8 cellular contexts compared by ENCODE assay signal in genomic region chr19:50376166-50377050, GRCh38. TPM values are rescaled to one million over a fixed set of nuclear protein-coding genes. Genes with fewer than 3 reads are reported as not detected.
DNase-seq lines count a peak whose midpoint lies in the region; ATAC-seq, FAIRE-seq and TF ChIP-seq lines count a peak whose summit lies in the region.

NR1H2 (plus strand) TSS chr19:50376457; CDS start chr19:50377606, 1,149 bp downstream.

- H3K4me1 ChIP-seq in astrocyte (ENCODE audit: insufficient read depth, low read length) (no peaks in the 10 kb centered on the region), rectal smooth muscle tissue (ENCODE audit: control insufficient read depth, insufficient read depth, low read length) (no peaks in the 10 kb centered on the region), aorta (ENCODE audit: control insufficient read depth in 1 of 2, insufficient read depth in 2 of 2, low read length in 2 of 2) (no peaks in the 10 kb centered on the region)

- 1% methylated on average over 55 to 67 of the region's 67 CpGs for WGBS in aorta, 2 donors

- DNase-seq in NCI-H2029 (lab: John Stamatoyannopoulos, UW) (peak; percentile 97), T-helper 22 cell (ENCODE audit: low read depth) (peak; percentile 88), astrocyte (ENCODE audit: low read depth) (peak; percentile 97), hepatic stellate cell (ENCODE audit: low spot score) (peak; percentile 88), aorta (peak; percentile 96 to 98)

- peak; percentile 83 for ATAC-seq in GM18498 (IDR thresholded peaks at IDR 0.05; ENCODE audit: unreplicated experiment)
- peak; percentile 78 for ATAC-seq in HG02943 (IDR thresholded peaks at IDR 0.05; ENCODE audit: low read depth, unreplicated experiment)
- peak; percentile 96 for ATAC-seq in aorta (ENCODE audit: low FRiP score)

- no peaks in the 10 kb centered on the region for H3K79me2 ChIP-seq in astrocyte (ENCODE audit: insufficient read depth, low read length)

- H3K27me3 Mint-ChIP-seq in astrocyte (ENCODE audit: low read depth, unreplicated experiment), result peaks cover 2% of the 10 kb centered on the region

- no peaks in the 10 kb centered on the region for H3K27me3 ChIP-seq in astrocyte (ENCODE audit: insufficient read depth, low read length)
- H3K27me3 ChIP-seq in rectal smooth muscle tissue (ENCODE audit: control insufficient read depth, insufficient read depth, low read length), result no peaks in the 10 kb centered on the region
- H3K27me3 ChIP-seq in aorta (ENCODE audit: control insufficient read depth in 1 of 2, insufficient read depth in 2 of 2, low read length in 1 of 2), result no peaks in the 10 kb centered on the region

- peaks cover 6% of the 10 kb centered on the region for H3K36me3 ChIP-seq in astrocyte (ENCODE audit: insufficient read depth, low read length)
- peaks cover 31% of the 10 kb centered on the region for H3K36me3 ChIP-seq in rectal smooth muscle tissue (ENCODE audit: control insufficient read depth, insufficient read depth, low read length)
- peaks cover 0 to 14% of the 10 kb centered on the region in 2 donors for H3K36me3 ChIP-seq in aorta (ENCODE audit: control insufficient read depth in 1 of 2, insufficient read depth in 2 of 2, low read length in 1 of 2)

- H3K4me3 ChIP-seq in astrocyte (ENCODE audit: insufficient read depth, low read depth, low read length), result peak within 1 kb of the TSS; percentile 79
- peak within 1 kb of the TSS; percentile 96 for H3K4me3 ChIP-seq in rectal smooth muscle tissue (ENCODE audit: low read length)
- peak within 1 kb of the TSS; percentile 89 to 91 for H3K4me3 ChIP-seq in aorta (ENCODE audit: low read length in 2 of 2)

- peak within 1 kb of the TSS; percentile 97 for H3K4me3 Mint-ChIP-seq in astrocyte (ENCODE audit: unreplicated experiment)

- FAIRE-seq in astrocyte (lab: Jason Lieb, UNC), result no peak

- H4K20me1 ChIP-seq in astrocyte (ENCODE audit: insufficient read depth, low read length), result peaks cover 13% of the 10 kb centered on the region

- no peaks in the 10 kb centered on the region for H3K9me3 Mint-ChIP-seq in astrocyte (ENCODE audit: unreplicated experiment)

- H3K4me1 Mint-ChIP-seq in astrocyte (ENCODE audit: low read depth, unreplicated experiment), result no peaks in the 10 kb centered on the region

- H3K9ac ChIP-seq in astrocyte (ENCODE audit: low read length), result peak within 1 kb of the TSS; percentile 91
- H3K9ac ChIP-seq in rectal smooth muscle tissue (ENCODE audit: low read length), result peak within 1 kb of the TSS; percentile 99

- H3K9me3 ChIP-seq in astrocyte (ENCODE audit: insufficient read depth, low read depth, low read length) (no peaks in the 10 kb centered on the region), aorta (ENCODE audit: control insufficient read depth, low read length) (no peaks in the 10 kb centered on the region)

- H3K27ac ChIP-seq in astrocyte (ENCODE audit: low read depth, low read length) (peak within 1 kb of the TSS; percentile 92), rectal smooth muscle tissue (ENCODE audit: low read depth, low read length) (peak within 1 kb of the TSS; percentile 99), aorta (ENCODE audit: low read depth in 1 of 2, low read length in 2 of 2) (peak within 1 kb of the TSS; percentile 92 to 93)

- H2AFZ ChIP-seq in astrocyte (ENCODE audit: low read depth, low read length), result peak within 1 kb of the TSS; percentile 81

- H3K36me3 Mint-ChIP-seq in astrocyte (ENCODE audit: low read depth, unreplicated experiment), result peaks cover 7% of the 10 kb centered on the region

- TF ChIP-seq CTCF in astrocyte (IDR thresholded peaks at IDR 0.05; ENCODE audit: insufficient read depth, low read depth, low read length), result no peak

- intact Hi-C loops in aorta (cut with DNase I), result no loop called here

- H3K4me2 ChIP-seq in astrocyte (ENCODE audit: low read length), result peak within 1 kb of the TSS; percentile 85

- H3K27ac Mint-ChIP-seq in astrocyte (ENCODE audit: unreplicated experiment), result peak within 1 kb of the TSS; percentile 100

RNA-seq across cellular contexts. Expression of gene NR1H2, which starts in this region (rescaled TPM):
- total RNA-seq in astrocyte (33.4 and 34.8 TPM in 2 replicates), aorta (10 to 100 TPM; 82.6 to 91.0 TPM)
- polyA plus RNA-seq in aorta, result 100 to 1,000 TPM in 1 of 2 donors, 10 to 100 TPM in 1; 53.5 to 126 TPM

Comparison
In these comparisons a context has a peak if more than half of its experiments do, and no peak if none do; other contexts are left out.
1. Peak in every context shown above with its lines: DNase-seq, ATAC-seq, H3K4me3 ChIP-seq and H3K27ac ChIP-seq.